26 cellular contexts compared by ENCODE assay signal in genomic region chr6:156231353-156231752, GRCh38.
"Had no signal": no experiment of that assay in that cellular context is flagged by ENCODE, and none has a peak within 500 bp of the region (broad histone marks: within the 10 kb centered on the region; RNA-seq: fewer than 3 reads in every experiment).

No MANE protein-coding gene starts in this region.

- H2AFZ ChIP-seq: hepatocyte had no signal

- H3K36me3 ChIP-seq: colonic mucosa, esophagus muscularis mucosa, gastroesophageal sphincter, heart left ventricle, ovary, right lobe of liver, suprapubic skin, transverse colon, upper lobe of right lung, uterus had no signal

- DNase-seq: colonic mucosa; effector CD8-positive, alpha-beta T cell; foreskin keratinocyte; heart left ventricle; kidney; mucosa of descending colon; naive thymus-derived CD4-positive, alpha-beta T cell; occipital lobe; ovary; posterior cingulate gyrus; psoas muscle; right lobe of liver; small intestine; stimulated activated CD4-positive, alpha-beta T cell treated with anti-CD3 and anti-CD28 coated beads, Interleukin-15, amount 100 ng/mL, for 24 hours; stimulated activated CD4-positive, alpha-beta T cell treated with anti-CD3 and anti-CD28 coated beads, Interleukin-2, amount 100 ng/mL, for 48 hours; stimulated activated naive CD4-positive, alpha-beta T cell; stimulated activated naive CD8-positive, alpha-beta T cell treated with anti-CD3 and anti-CD28 coated beads, Interleukin-15, amount 100 ng/mL, for 72 hours; transverse colon; upper lobe of right lung; uterus had no signal

- ATAC-seq: foreskin keratinocyte; gastroesophageal sphincter; heart left ventricle; left lobe of liver; mucosa of descending colon; naive thymus-derived CD4-positive, alpha-beta T cell; psoas muscle; right lobe of liver; stimulated activated naive CD8-positive, alpha-beta T cell treated with anti-CD3 and anti-CD28 coated beads, Interleukin-15, amount 100 ng/mL, for 72 hours; upper lobe of right lung had no signal

- H3K4me3 ChIP-seq: colonic mucosa, esophagus muscularis mucosa, gastroesophageal sphincter, heart left ventricle, hepatocyte, lung, mucosa of descending colon, ovary, psoas muscle, right lobe of liver, suprapubic skin, transverse colon, upper lobe of right lung, uterus had no signal

- H3K4me2 ChIP-seq: hepatocyte had no signal

- H3K27me3 ChIP-seq: colonic mucosa, esophagus muscularis mucosa, foreskin keratinocyte, gastroesophageal sphincter, heart left ventricle, hepatocyte, ovary, right lobe of liver, suprapubic skin, transverse colon, upper lobe of right lung, uterus had no signal

- H3K79me2 ChIP-seq: hepatocyte had no signal

- H3K9me3 ChIP-seq: colonic mucosa, esophagus muscularis mucosa, gastroesophageal sphincter, heart left ventricle, mucosa of descending colon, ovary, psoas muscle, right lobe of liver, suprapubic skin, transverse colon, upper lobe of right lung, uterus had no signal

- H3K27ac ChIP-seq: colonic mucosa, esophagus muscularis mucosa, foreskin keratinocyte, gastroesophageal sphincter, heart left ventricle, hepatocyte, ovary, psoas muscle, right lobe of liver, suprapubic skin, transverse colon, upper lobe of right lung, uterus had no signal
